Comparison of ENCODE assay signal across 8 cellular contexts in genomic region chr1:229507951-229508822, GRCh38. TPM values are rescaled to one million over a fixed set of nuclear protein-coding genes. Genes with fewer than 3 reads are reported as not detected.
DNase-seq lines count a peak whose midpoint lies in the region; ATAC-seq, FAIRE-seq and TF ChIP-seq lines count a peak whose summit lies in the region.

Gene NUP133 (minus strand): TSS chr1:229508341. CDS start chr1:229508249, 92 bp downstream.

- no peak for TF ChIP-seq CTCF in type B pancreatic cell (conservative IDR thresholded peaks at IDR 0.05)

- peak within 1 kb of the TSS; percentile 66 for H3K27ac ChIP-seq in adipose tissue (ENCODE audit: low read depth, low read length)

- CTCF ChIA-PET in T-cell (lab: Charles Lee): interaction anchor here in 1 of 2 donors (2.0 to 2.7 kb wide), 2 partner anchors 250 to 254 kb away, joined by 6 to 11 read pairs; no protein-coding TSS in a partner anchor

- H3K27me3 Mint-ChIP-seq in T-cell (peaks cover 0 to 2% of the 10 kb centered on the region in 2 donors), type B pancreatic cell (no peaks in the 10 kb centered on the region)

- POLR2A ChIA-PET in T-cell (lab: Charles Lee): interaction anchor here (0.6 to 0.7 kb wide), 3 partner anchors 31 to 1721 kb away, joined by 3 to 8 read pairs (median 3); no protein-coding TSS in a partner anchor

- H3K27ac Mint-ChIP-seq in T-cell (peak within 1 kb of the TSS; percentile 98), type B pancreatic cell (peak within 1 kb of the TSS; percentile 99)

- H3K4me3 Mint-ChIP-seq in T-cell (peak within 1 kb of the TSS; percentile 89 to 92 (median 89)), type B pancreatic cell (peak within 1 kb of the TSS; percentile 95)

- 0 to 1% (median 1%) methylated on average over 62 to 65 of the region's 65 CpGs for WGBS in adipose tissue, 3 donors

- ATAC-seq in HG02840 (IDR thresholded peaks at IDR 0.05; ENCODE audit: low FRiP score, unreplicated experiment): peak; percentile 98
- ATAC-seq in T-cell (replicated peaks in 1 of 4): peak; percentile 97 to 98 (median 98)

- FAIRE-seq in GM12891 (lab: Jason Lieb, UNC): peak; percentile 94

- H3K36me3 Mint-ChIP-seq in T-cell: peaks cover 8% of the 10 kb centered on the region
- no peaks in the 10 kb centered on the region for H3K36me3 Mint-ChIP-seq in type B pancreatic cell

- no peaks in the 10 kb centered on the region for H3K9me3 Mint-ChIP-seq in T-cell
- no peaks in the 10 kb centered on the region for H3K9me3 Mint-ChIP-seq in type B pancreatic cell

- H3K4me1 Mint-ChIP-seq in T-cell (peaks cover 20 to 44% (median 41%) of the 10 kb centered on the region in 3 donors), type B pancreatic cell (ENCODE audit: unreplicated experiment) (peaks cover 11% of the 10 kb centered on the region)

- TF ChIP-seq POLR2A in GM12891 (IDR thresholded peaks at IDR 0.05; ENCODE audit: low read depth, low read length): peak; percentile 97

- intact Hi-C loops in cardiac septum (cut with DNase I): loop anchor here (5.0 kb wide), 1 partner anchor 236 kb away; the partner anchor contains the start of gene RAB4A

- DNase-seq in GM12891 (ENCODE audit: insufficient read length, low spot score): peak; percentile 75
- peak; percentile 93 for DNase-seq in NCI-H1436 treated with DMSO at 0.1 percent for 48 hours (lab: John Stamatoyannopoulos, UW)
- DNase-seq in T-cell: peak; percentile 94 to 100 (median 98)
- DNase-seq in cardiac septum (ENCODE audit: low spot score): peak; percentile 100
- peak; percentile 93 for DNase-seq in pons (ENCODE audit: low spot score)
- peak; percentile 98 for DNase-seq in type B pancreatic cell (ENCODE audit: extremely low spot score, unreplicated experiment)

TF ChIP-seq in GM12891, 5 proteins besides CTCF, POLR2A, EP300 and RAD21:
- TF ChIP-seq POU2F2 (IDR thresholded peaks at IDR 0.05; ENCODE audit: low read depth, low read length) (peak; percentile 81), TAF1 (IDR thresholded peaks at IDR 0.05; ENCODE audit: low read depth, low read length) (peak; percentile 86), SPI1 (IDR thresholded peaks at IDR 0.05; ENCODE audit: low read depth, low read length) (no peak), PAX5 (IDR thresholded peaks at IDR 0.05; ENCODE audit: insufficient read depth, low read length, severe bottlenecking) (no peak), POLR2AphosphoS5 (IDR thresholded peaks at IDR 0.05; ENCODE audit: low read depth, low read length) (peak; percentile 87)

RNA-seq across cellular contexts. Expression of gene NUP133, which starts in this region (rescaled TPM):
- polyA plus RNA-seq in GM12891 (2012; ENCODE audit: low read depth, missing spikeins): 13.2 TPM
- 10 to 100 TPM; 32.3 to 47.6 (median 45.3) TPM for total RNA-seq in T-cell
- 10 to 100 TPM in 2 of 3 donors, 1 to 10 TPM in 1; 7.2 to 11.7 (median 11.2) TPM for polyA plus RNA-seq in adipose tissue
- 24.5 TPM for total RNA-seq in cardiac septum
- total RNA-seq in type B pancreatic cell (ENCODE audit: low replicate concordance): 46.2 and 53.9 TPM in 2 replicates

Comparison
In these comparisons a context has a peak if more than half of its experiments do, and no peak if none do; other contexts are left out.
1. Peak in every context shown above with its lines: DNase-seq, ATAC-seq and H3K27ac ChIP-seq.